ENCODE assay signal across 18 cellular contexts in the genomic region with DNA sequence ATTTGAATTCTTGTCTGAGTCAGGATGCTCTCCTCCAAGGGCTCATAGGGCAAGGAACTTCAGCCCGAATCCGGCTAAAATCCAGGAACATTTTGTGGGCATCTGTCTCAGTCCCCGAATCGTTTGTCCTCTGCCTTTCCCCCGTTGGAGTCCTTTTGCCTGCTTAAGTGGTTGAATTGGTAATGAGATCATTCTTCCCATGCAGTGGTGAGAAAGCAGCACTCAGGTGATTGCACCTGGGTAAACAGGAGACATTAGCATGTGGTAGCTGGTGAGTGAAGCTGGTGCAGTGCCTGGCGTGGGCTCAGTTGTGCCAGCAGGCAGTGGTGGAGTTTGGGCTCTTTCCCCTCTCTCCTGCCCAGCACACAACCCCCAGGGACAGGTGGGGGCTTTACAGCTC.
A peak's percentile ranks its signal among the peaks of the same experiment; 100 is the strongest.
DNase-seq lines count a peak whose midpoint lies in the region; ATAC-seq and TF ChIP-seq lines count a peak whose summit lies in the region.
"Had no signal": no experiment of that assay in that cellular context is flagged by ENCODE, and none has a peak within 500 bp of the region (broad histone marks: within the 10 kb centered on the region; RNA-seq: fewer than 3 reads in every experiment).

No MANE protein-coding gene starts in this region.

- no peak for TF ChIP-seq CTCF in esophagus muscularis mucosa (IDR thresholded peaks at IDR 0.05)

- no peak overlapping the region for H3K4me3 ChIP-seq in esophagus muscularis mucosa
- no peak overlapping the region for H3K4me3 ChIP-seq in skin epidermis
- H3K4me3 ChIP-seq: gastroesophageal sphincter, MG63, Peyer's patch had no signal

- ATAC-seq in GM21423 (IDR thresholded peaks at IDR 0.05; ENCODE audit: unreplicated experiment): no peak
- ATAC-seq in HG02852 (IDR thresholded peaks at IDR 0.05; ENCODE audit: unreplicated experiment): no peak
- ATAC-seq: gastroesophageal sphincter had no signal

- peaks cover 15 to 49% (median 23%) of the 10 kb centered on the region in 4 donors for H3K4me1 ChIP-seq in esophagus muscularis mucosa
- H3K4me1 ChIP-seq: Peyer's patch had no signal

- H3K27ac ChIP-seq in esophagus muscularis mucosa (replicated peaks in 1 of 4) (peak overlapping the region in 3 of 4 donors; percentile 52 to 74 (median 71)), skin epidermis (peak overlapping the region in 12 of 21 experiments; percentile 13 to 79 (median 60))
- H3K27ac ChIP-seq: 22Rv1, C4-2B had no signal

- 66% methylated on average over 6 of the region's 6 CpGs for WGBS in esophagus muscularis mucosa

- peak; percentile 7 for DNase-seq in DMS153 treated with DMSO at 0.1 percent for 48 hours (lab: John Stamatoyannopoulos, UW; ENCODE audit: unreplicated experiment)
- DNase-seq in DMS153 (lab: John Stamatoyannopoulos, UW): no peak
- peak; percentile 51 for DNase-seq in NCI-H2107 (lab: John Stamatoyannopoulos, UW)
- DNase-seq in esophagus muscularis mucosa (ENCODE audit: extremely low spot score): no peak
- DNase-seq in T-helper 9 cell: no peak
- DNase-seq: activated B cell treated with CpG ODN at 0.5 μM for 24 hours; activated naive CD4-positive, alpha-beta T cell treated with Interleukin-2 at 50 U/mL for 16 hours; kidney glomerular epithelial cell; MG63; naive B cell; Peyer's patch; stimulated activated CD4-positive, alpha-beta T cell treated with anti-CD3 and anti-CD28 coated beads, Interleukin-2, amount 100 ng/mL, for 48 hours had no signal

- intact Hi-C loops in esophagus muscularis mucosa (cut with DNase I): no loop called here

- H3K27me3 ChIP-seq in esophagus muscularis mucosa: no peaks in the 10 kb centered on the region
- H3K27me3 ChIP-seq: gastroesophageal sphincter, MG63, Peyer's patch had no signal

- TF ChIP-seq POLR2A in esophagus muscularis mucosa (IDR thresholded peaks at IDR 0.05; ENCODE audit: low read depth): no peak

- H3K36me3 ChIP-seq in esophagus muscularis mucosa: peaks cover 0 to 4% (median 0%) of the 10 kb centered on the region in 4 donors
- H3K36me3 ChIP-seq: MG63, Peyer's patch had no signal

- H3K9me3 ChIP-seq in esophagus muscularis mucosa: no peaks in the 10 kb centered on the region
- H3K9me3 ChIP-seq: gastroesophageal sphincter, MG63, Peyer's patch had no signal

- TF ChIP-seq EP300 in esophagus muscularis mucosa (IDR thresholded peaks at IDR 0.05): no peak

Comparison
In these comparisons a context has a peak if more than half of its experiments do, and no peak if none do; other contexts are left out.
1. DNase-seq: peak in DMS153 treated with DMSO at 0.1 percent for 48 hours (single experiment) and NCI-H2107 (single experiment); none in DMS153 (single experiment), esophagus muscularis mucosa (single experiment) and T-helper 9 cell (single experiment).